In the genomic region with DNA sequence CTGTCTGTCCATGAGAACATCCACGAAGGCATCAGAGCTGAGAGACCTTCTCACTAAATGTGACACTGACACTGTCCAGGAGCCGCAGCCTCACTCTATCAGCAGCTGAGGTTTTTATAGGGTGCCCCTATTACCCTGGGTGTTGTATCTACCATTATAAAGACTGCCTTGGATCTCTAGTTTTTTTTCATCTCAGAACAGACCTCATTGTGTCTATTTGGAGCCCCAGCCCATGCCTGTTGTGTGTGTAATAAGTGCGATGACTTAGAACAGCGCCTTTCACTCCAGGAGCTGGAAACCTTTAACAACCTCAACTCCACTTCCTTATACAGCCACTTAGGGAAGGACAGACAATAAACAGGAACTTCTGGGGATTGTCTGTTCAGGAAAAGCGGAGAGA, we compare ENCODE assay signal across 14 cellular contexts.
DNase-seq lines count a peak whose midpoint lies in the region; ATAC-seq and FAIRE-seq lines count a peak whose summit lies in the region.
"Had no signal": no experiment of that assay in that cellular context is flagged by ENCODE, and none has a peak within 500 bp of the region (broad histone marks: within the 10 kb centered on the region; RNA-seq: fewer than 3 reads in every experiment).

No MANE protein-coding gene starts in this region.

- peak; percentile 32 for ATAC-seq in esophagus mucosa

- H3K36me3 ChIP-seq in muscle layer of colon (ENCODE audit: insufficient read depth, low read length) = no peaks in the 10 kb centered on the region
- no peaks in the 10 kb centered on the region for H3K36me3 ChIP-seq in stomach smooth muscle (ENCODE audit: control insufficient read depth in 2 of 2, insufficient read depth in 2 of 2, low read length in 2 of 2)
- H3K36me3 ChIP-seq: ovary had no signal

- H3K9me3 ChIP-seq in muscle layer of colon (ENCODE audit: low read length) = no peaks in the 10 kb centered on the region
- no peaks in the 10 kb centered on the region for H3K9me3 ChIP-seq in stomach smooth muscle (ENCODE audit: control insufficient read depth in 2 of 2, low read length in 2 of 2)
- H3K9me3 ChIP-seq: ovary had no signal

- H3K27ac ChIP-seq in muscle layer of colon (ENCODE audit: low read depth, low read length) (peak overlapping the region; percentile 89), stomach smooth muscle (ENCODE audit: low read length) (peak overlapping the region; percentile 77)
- H3K27ac ChIP-seq: KMS-11 had no signal

- H3K4me1 ChIP-seq in muscle layer of colon (ENCODE audit: insufficient read depth, low read length) (peaks cover 82% of the 10 kb centered on the region), stomach smooth muscle (ENCODE audit: control insufficient read depth, insufficient read depth, low read length) (peaks cover 22% of the 10 kb centered on the region)

- H3K9ac ChIP-seq in muscle layer of colon (ENCODE audit: low read length) (no peak overlapping the region), stomach smooth muscle (ENCODE audit: low read length in 2 of 2) (peak overlapping the region; percentile 21 to 52)
- H3K9ac ChIP-seq: KMS-11 had no signal

- FAIRE-seq in RCC 7860 (lab: Jason Lieb, UNC) = no peak
- FAIRE-seq: keratinocyte had no signal

- peak; percentile 49 for DNase-seq in amniotic epithelial cell (ENCODE audit: low read depth)
- DNase-seq in NCI-H82 (lab: John Stamatoyannopoulos, UW) = no peak
- no peak for DNase-seq in RCC 7860 (ENCODE audit: low spot score)
- DNase-seq in stimulated activated naive CD4-positive, alpha-beta T cell treated with Interleukin-2 at 50 U/mL for 16 hours (lab: John Stamatoyannopoulos, UW) = no peak
- no peak for DNase-seq in SKM-1 treated with dmso at 0.1 percent for 144 hours (lab: John Stamatoyannopoulos, UW; ENCODE audit: unreplicated experiment)
- DNase-seq: activated CD4-positive, alpha-beta T cell treated with anti-CD3 and anti-CD28 coated beads, Interleukin-2, amount 50 U/mL, for 4 hours; foreskin melanocyte; ovary; stimulated activated CD4-positive, alpha-beta T cell treated with anti-CD3 and anti-CD28 coated beads, Interleukin-2, amount 100 ng/mL, for 48 hours had no signal

- H3K4me3 ChIP-seq in muscle layer of colon (ENCODE audit: low read depth in 1 of 2, low read length in 2 of 2) (no peak overlapping the region), stomach smooth muscle (ENCODE audit: low read length in 2 of 2) (no peak overlapping the region)
- H3K4me3 ChIP-seq: ovary had no signal

- H3K27me3 ChIP-seq in muscle layer of colon (ENCODE audit: control insufficient read depth in 1 of 2, insufficient read depth in 2 of 2, low read length in 2 of 2) = no peaks in the 10 kb centered on the region
- no peaks in the 10 kb centered on the region for H3K27me3 ChIP-seq in stomach smooth muscle (ENCODE audit: control insufficient read depth in 1 of 2, insufficient read depth in 2 of 2, low read length in 2 of 2)
- H3K27me3 ChIP-seq: ovary had no signal
